ENCODE assay signal across 18 cellular contexts in the genomic region with DNA sequence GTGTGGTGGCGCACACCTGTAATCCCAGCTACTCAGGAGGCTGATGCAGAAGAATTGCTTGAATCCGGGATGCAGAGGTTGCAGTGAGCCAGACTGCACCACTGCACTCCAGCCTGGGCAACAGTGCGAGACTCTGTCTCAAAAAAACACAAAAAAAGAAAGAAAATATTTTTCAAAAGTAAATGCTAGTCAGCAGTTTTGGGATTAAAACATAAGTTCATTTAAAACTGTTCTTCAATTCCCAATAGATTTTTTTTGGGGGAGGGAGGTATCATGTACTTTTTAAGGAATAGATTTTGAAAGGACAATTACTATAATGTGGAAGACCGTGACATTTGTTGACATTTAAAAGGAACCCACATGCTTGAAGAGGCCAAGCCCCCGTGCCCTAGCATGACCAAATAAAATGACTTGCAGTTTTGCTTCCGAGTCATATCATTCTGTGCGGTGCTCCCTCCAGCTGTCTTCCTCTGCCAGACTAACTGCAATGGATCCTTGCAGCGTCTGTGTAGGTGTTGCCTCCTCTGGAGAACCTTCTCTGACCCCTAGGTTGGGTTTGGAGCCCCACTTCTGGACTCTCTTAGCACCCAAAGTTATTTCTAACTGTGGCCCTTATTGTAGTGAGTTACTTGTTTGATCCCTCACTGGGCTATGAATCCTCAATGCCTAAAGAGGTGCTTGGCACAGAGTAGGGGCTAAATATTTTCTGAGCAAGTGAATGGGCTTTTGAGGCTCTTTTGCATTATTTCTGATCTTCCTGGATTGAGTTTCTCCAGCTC.
"Had no signal": no experiment of that assay in that cellular context is flagged by ENCODE, and none has a peak within 500 bp of the region (broad histone marks: within the 10 kb centered on the region; RNA-seq: fewer than 3 reads in every experiment).

No MANE protein-coding gene starts in this region.

- H3K36me3 ChIP-seq: adrenal gland, upper lobe of left lung had no signal

- H3K27ac ChIP-seq: adrenal gland, upper lobe of left lung, VCaP had no signal

- H3K4me3 ChIP-seq: adrenal gland, lung, upper lobe of left lung had no signal

- H3K27me3 ChIP-seq: adrenal gland, upper lobe of left lung had no signal

- DNase-seq: activated CD4-positive, alpha-beta T cell treated with anti-CD3 and anti-CD28 coated beads for 48 hours; activated CD8-positive, alpha-beta memory T cell treated with anti-CD3 and anti-CD28 coated beads for 24 hours; activated naive CD4-positive, alpha-beta T cell treated with anti-CD3 and anti-CD28 coated beads for 36 hours; activated T-cell treated with anti-CD3 and anti-CD28 coated beads for 4 hours; adrenal gland; central memory CD4-positive, alpha-beta T cell; cortex of kidney; effector memory CD4-positive, alpha-beta T cell; hypothalamus; natural killer cell; nucleus accumbens; right cardiac atrium; stimulated activated CD4-positive, alpha-beta T cell treated with anti-CD3 and anti-CD28 coated beads, Interleukin-2, amount 100 ng/mL, for 24 hours; stimulated activated naive CD4-positive, alpha-beta T cell treated with Interleukin-2 at 50 U/mL for 16 hours; T-helper 17 cell; upper lobe of left lung had no signal

- H3K9me3 ChIP-seq: adrenal gland, upper lobe of left lung had no signal
